ENCODE assay signal across 14 cellular contexts in genomic region chr3:158312560-158313141, GRCh38.
"Had no signal": no experiment of that assay in that cellular context is flagged by ENCODE, and none has a peak within 500 bp of the region (broad histone marks: within the 10 kb centered on the region; RNA-seq: fewer than 3 reads in every experiment).

No MANE protein-coding gene starts in this region.

- H3K27me3 Mint-ChIP-seq: activated CD4-positive, alpha-beta memory T cell treated with anti-CD3 and anti-CD28 coated beads, Interleukin-2, amount 10 ng/mL, durations not matched to agents 7 days and 5 days; effector memory CD8-positive, alpha-beta T cell had no signal

- H3K27ac Mint-ChIP-seq: activated CD4-positive, alpha-beta memory T cell treated with anti-CD3 and anti-CD28 coated beads, Interleukin-2, amount 10 ng/mL, durations not matched to agents 7 days and 5 days; effector memory CD8-positive, alpha-beta T cell; natural killer cell; WTC11 had no signal

- H3K4me3 ChIP-seq: thoracic aorta had no signal

- ATAC-seq: activated T-cell treated with anti-CD3 and anti-CD28 coated beads, Interleukin-2, amount 50 U/mL, for 4 hours; effector memory CD8-positive, alpha-beta T cell; left lobe of liver had no signal

- H3K36me3 Mint-ChIP-seq: natural killer cell, WTC11 had no signal

- DNase-seq: activated CD4-positive, alpha-beta memory T cell treated with anti-CD3 and anti-CD28 coated beads, Interleukin-2, amount 10 ng/mL, durations not matched to agents 7 days and 5 days; activated CD4-positive, alpha-beta T cell treated with anti-CD3 and anti-CD28 coated beads for 4 hours; activated effector memory CD4-positive, alpha-beta T cell treated with Interleukin-2 at 50 U/mL for 16 hours; activated naive CD4-positive, alpha-beta T cell treated with anti-CD3 and anti-CD28 coated beads, Interleukin-2, amount 50 U/mL, for 16 hours; activated T-cell treated with anti-CD3 and anti-CD28 coated beads, Interleukin-2, amount 50 U/mL, for 4 hours; effector memory CD8-positive, alpha-beta T cell; natural killer cell; stimulated activated CD4-positive, alpha-beta T cell treated with anti-CD3 and anti-CD28 coated beads, Interleukin-12 subunit alpha, Interleukin-12 subunit beta, amount 100 ng/mL, for 4 hours; stimulated activated CD4-positive, alpha-beta T cell treated with anti-CD3 and anti-CD28 coated beads, Interleukin-2, amount 100 ng/mL, for 24 hours; T-helper 9 cell had no signal

- FAIRE-seq: keratinocyte had no signal

- H3K36me3 ChIP-seq: thoracic aorta had no signal

- H3K9me3 ChIP-seq: thoracic aorta had no signal

- H3K4me1 Mint-ChIP-seq: activated CD4-positive, alpha-beta memory T cell treated with anti-CD3 and anti-CD28 coated beads, Interleukin-2, amount 10 ng/mL, durations not matched to agents 7 days and 5 days; natural killer cell; WTC11 had no signal

- H3K9me3 Mint-ChIP-seq: activated CD4-positive, alpha-beta memory T cell treated with anti-CD3 and anti-CD28 coated beads, Interleukin-2, amount 10 ng/mL, durations not matched to agents 7 days and 5 days; activated T-cell treated with anti-CD3 and anti-CD28 coated beads, Interleukin-2, amount 50 U/mL, for 4 hours; effector memory CD8-positive, alpha-beta T cell; natural killer cell; WTC11 had no signal

- H3K4me3 Mint-ChIP-seq: activated CD4-positive, alpha-beta memory T cell treated with anti-CD3 and anti-CD28 coated beads, Interleukin-2, amount 10 ng/mL, durations not matched to agents 7 days and 5 days; activated T-cell treated with anti-CD3 and anti-CD28 coated beads, Interleukin-2, amount 50 U/mL, for 4 hours; effector memory CD8-positive, alpha-beta T cell; natural killer cell; WTC11 had no signal

- H3K27ac ChIP-seq: thoracic aorta had no signal
